In the genomic region with DNA sequence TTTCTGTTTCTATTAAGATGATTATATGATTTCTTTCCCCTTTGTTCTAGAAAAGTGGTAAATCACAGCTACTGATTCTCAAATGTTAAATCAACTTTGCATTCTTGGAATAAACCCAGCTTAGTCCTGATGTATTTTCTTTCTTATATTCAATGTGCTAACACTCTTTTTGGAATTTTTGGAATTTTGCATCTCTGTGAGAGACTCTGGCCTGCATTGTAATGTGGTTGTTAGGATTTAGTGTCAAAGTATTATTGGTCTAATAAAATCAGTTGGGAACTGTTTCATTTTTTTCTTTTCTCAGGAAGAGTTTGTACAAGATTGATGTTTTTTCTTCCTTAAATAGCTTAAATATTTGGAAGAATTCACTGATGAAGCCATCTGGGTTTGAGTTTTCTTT, we compare ENCODE assay signal across 17 cellular contexts.
A peak's percentile ranks its signal among the peaks of the same experiment; 100 is the strongest.
DNase-seq lines count a peak whose midpoint lies in the region; TF ChIP-seq lines count a peak whose summit lies in the region.
"Had no signal": no experiment of that assay in that cellular context is flagged by ENCODE, and none has a peak within 500 bp of the region (broad histone marks: within the 10 kb centered on the region; RNA-seq: fewer than 3 reads in every experiment).

No MANE protein-coding gene starts in this region.

- TF ChIP-seq POLR2A in tibial nerve (IDR thresholded peaks at IDR 0.05), result no peak

- no peaks in the 10 kb centered on the region for H3K36me3 ChIP-seq in tibial nerve
- H3K36me3 ChIP-seq: BE2C, HAP-1 had no signal

- H3K4me1 Mint-ChIP-seq in chondrocyte (ENCODE audit: low read depth), result peaks cover 29% of the 10 kb centered on the region

- H3K27me3 Mint-ChIP-seq in chondrocyte (ENCODE audit: low read depth), result no peaks in the 10 kb centered on the region
- H3K27me3 Mint-ChIP-seq: CD4-positive, alpha-beta T cell; IgD-negative memory B cell had no signal

- H3K9me3 Mint-ChIP-seq in chondrocyte (ENCODE audit: low read depth), result peaks cover 13% of the 10 kb centered on the region

- TF ChIP-seq CTCF in chondrocyte (IDR thresholded peaks at IDR 0.05), result no peak
- no peak for TF ChIP-seq CTCF in tibial nerve (IDR thresholded peaks at IDR 0.05)

- H3K36me3 Mint-ChIP-seq in chondrocyte (ENCODE audit: low read depth), result peaks cover 5% of the 10 kb centered on the region
- H3K36me3 Mint-ChIP-seq: IgD-negative memory B cell had no signal

- no peaks in the 10 kb centered on the region for H3K4me1 ChIP-seq in tibial nerve
- H3K4me1 ChIP-seq: BE2C, Caco-2 had no signal

- peak overlapping the region; percentile 46 for H3K27ac Mint-ChIP-seq in chondrocyte (ENCODE audit: unreplicated experiment)
- H3K27ac Mint-ChIP-seq: CD4-positive, alpha-beta T cell; IgD-negative memory B cell had no signal

- H3K4me3 ChIP-seq in tibial nerve, result no peak overlapping the region
- H3K4me3 ChIP-seq: GM12878, HAP-1 had no signal

- DNase-seq in EH (ENCODE audit: low read depth), result peak; percentile 86
- DNase-seq in HS-27A (ENCODE audit: low read depth), result peak; percentile 48
- DNase-seq in chondrocyte (ENCODE audit: low spot score), result no peak
- DNase-seq in activated CD4-positive, CD25-positive, alpha-beta regulatory T cell (lab: John Stamatoyannopoulos, UW), result no peak
- DNase-seq in activated gamma-delta T cell treated with Interleukin-2 at 50 U/mL for 16 hours, result no peak
- DNase-seq in activated CD8-positive, alpha-beta memory T cell treated with anti-CD3 and anti-CD28 coated beads, Interleukin-2, amount 50 U/mL, for 48 hours, result no peak
- no peak for DNase-seq in tibial nerve (ENCODE audit: low spot score in 2 of 2)
- DNase-seq: BE2C; Caco-2; CD4-positive, alpha-beta T cell; GF-D8; KBM-7 had no signal

- no peaks in the 10 kb centered on the region for H3K27me3 ChIP-seq in tibial nerve
- H3K27me3 ChIP-seq: BE2C had no signal

- no peak overlapping the region for H3K4me3 Mint-ChIP-seq in chondrocyte (ENCODE audit: unreplicated experiment)
- H3K4me3 Mint-ChIP-seq: CD4-positive, alpha-beta T cell; IgD-negative memory B cell had no signal

- H3K27ac ChIP-seq in tibial nerve, result no peak overlapping the region
- H3K27ac ChIP-seq: C4-2B, HL-60 had no signal

- no peak for TF ChIP-seq EP300 in tibial nerve (IDR thresholded peaks at IDR 0.05)

- peaks cover 0 to 17% (median 2%) of the 10 kb centered on the region in 4 donors for H3K9me3 ChIP-seq in tibial nerve
- H3K9me3 ChIP-seq: BE2C, Caco-2 had no signal

Comparison
In these comparisons a context has a peak if more than half of its experiments do, and no peak if none do; other contexts are left out.
1. DNase-seq: peak in EH (single experiment) and HS-27A (single experiment); none in chondrocyte (single experiment), activated CD4-positive, CD25-positive, alpha-beta regulatory T cell (0 of 4), activated gamma-delta T cell treated with Interleukin-2 at 50 U/mL for 16 hours (single experiment), activated CD8-positive, alpha-beta memory T cell treated with anti-CD3 and anti-CD28 coated beads, Interleukin-2, amount 50 U/mL, for 48 hours (single experiment) and tibial nerve (0 of 2).